Comparison of ENCODE assay signal across 8 cellular contexts in genomic region chr18:10453885-10454772, GRCh38. TPM values are rescaled to one million over a fixed set of nuclear protein-coding genes. Genes with fewer than 3 reads are reported as not detected.
A peak's percentile ranks its signal among the peaks of the same experiment; 100 is the strongest.
DNase-seq lines count a peak whose midpoint lies in the region; ATAC-seq, FAIRE-seq and TF ChIP-seq lines count a peak whose summit lies in the region.

APCDD1 (plus strand) TSS chr18:10454635; CDS start chr18:10454982, 347 bp downstream.

- H3K36me3 Mint-ChIP-seq in activated T-helper 17 cell treated with anti-CD3 and anti-CD28 coated beads, Interleukin-2, amount 50 U/mL, for 72 hours (ENCODE audit: low read depth), result no peaks in the 10 kb centered on the region

- intact Hi-C loops in Right ventricle myocardium inferior (cut with DNase I), result loop anchor here (5.0 to 10.0 kb wide), 2 partner anchors 63 to 179 kb away; no protein-coding TSS in a partner anchor
- intact Hi-C loops in cardiac septum (cut with DNase I), result loop anchor here (2.0 kb wide), 1 partner anchor 65 kb away; no protein-coding TSS in a partner anchor
- intact Hi-C loops in heart right ventricle (cut with DNase I), result loop anchor here in 2 of 10 donors (5.0 to 10.0 kb wide), 3 partner anchors 47 to 439 kb away; no protein-coding TSS in a partner anchor
- intact Hi-C loops in pancreas (cut with DNase I), result no loop called here

- H3K27me3 ChIP-seq in heart right ventricle, result peaks cover 0 to 55% (median 0%) of the 10 kb centered on the region in 7 donors
- no peaks in the 10 kb centered on the region for H3K27me3 ChIP-seq in pancreas

- peak within 1 kb of the TSS; percentile 74 to 87 (median 80) for H3K27ac ChIP-seq in heart right ventricle
- peak within 1 kb of the TSS; percentile 53 to 73 (median 66) for H3K27ac ChIP-seq in pancreas

- H3K4me1 ChIP-seq in heart right ventricle, result peaks cover 0 to 42% (median 21%) of the 10 kb centered on the region in 9 donors
- peaks cover 0 to 6% (median 0%) of the 10 kb centered on the region in 3 donors for H3K4me1 ChIP-seq in pancreas

- H3K36me3 ChIP-seq in heart right ventricle (no peaks in the 10 kb centered on the region), pancreas (no peaks in the 10 kb centered on the region)

- H3K9me3 ChIP-seq in heart right ventricle (no peaks in the 10 kb centered on the region), pancreas (no peaks in the 10 kb centered on the region)

- H3K4me3 Mint-ChIP-seq in activated T-helper 17 cell treated with anti-CD3 and anti-CD28 coated beads, Interleukin-2, amount 50 U/mL, for 72 hours, result peak within 1 kb of the TSS; percentile 28

- H3K9me3 Mint-ChIP-seq in activated T-helper 17 cell treated with anti-CD3 and anti-CD28 coated beads, Interleukin-2, amount 50 U/mL, for 72 hours, result no peaks in the 10 kb centered on the region

- peak within 1 kb of the TSS; percentile 53 to 79 (median 68) for H3K4me3 ChIP-seq in heart right ventricle
- peak within 1 kb of the TSS; percentile 57 to 75 (median 60) for H3K4me3 ChIP-seq in pancreas

- 11 to 24% methylated on average over 51 to 78 of the region's 80 CpGs for WGBS in heart right ventricle, 2 donors
- 21 to 52% methylated on average over 26 to 79 of the region's 80 CpGs for WGBS in pancreas, 2 donors

- peak; percentile 88 for ATAC-seq in Right ventricle myocardium inferior
- ATAC-seq in activated T-helper 17 cell treated with anti-CD3 and anti-CD28 coated beads, Interleukin-2, amount 50 U/mL, for 72 hours (replicated peaks), result no peak
- peak; percentile 78 to 93 (median 86) for ATAC-seq in heart right ventricle
- peak; percentile 78 to 86 (median 84) for ATAC-seq in pancreas
- no peak for ATAC-seq in GM19452 (IDR thresholded peaks at IDR 0.05; ENCODE audit: unreplicated experiment)
- ATAC-seq in HG02678 (IDR thresholded peaks at IDR 0.05; ENCODE audit: unreplicated experiment), result no peak

- H3K27ac Mint-ChIP-seq in activated T-helper 17 cell treated with anti-CD3 and anti-CD28 coated beads, Interleukin-2, amount 50 U/mL, for 72 hours, result no peak within 1 kb of the TSS

- TF ChIP-seq CTCF in heart right ventricle (IDR thresholded peaks at IDR 0.05) (peak in 1 of 9 donors; percentile 14), pancreas (IDR thresholded peaks at IDR 0.05) (no peak)

- peaks cover 70% of the 10 kb centered on the region for H3K27me3 Mint-ChIP-seq in activated T-helper 17 cell treated with anti-CD3 and anti-CD28 coated beads, Interleukin-2, amount 50 U/mL, for 72 hours

- peaks cover 5% of the 10 kb centered on the region for H3K4me1 Mint-ChIP-seq in activated T-helper 17 cell treated with anti-CD3 and anti-CD28 coated beads, Interleukin-2, amount 50 U/mL, for 72 hours

- DNase-seq in Right ventricle myocardium inferior (ENCODE audit: missing footprints), result peak; percentile 82
- DNase-seq in cardiac septum (ENCODE audit: low spot score), result no peak
- peak; percentile 67 to 80 for DNase-seq in heart right ventricle
- DNase-seq in pancreas, result peak; percentile 62 to 85 (median 74)
- DNase-seq in SHP77 treated with DMSO at 0.1 percent for 48 hours (lab: John Stamatoyannopoulos, UW), result no peak

- no peak for FAIRE-seq in pancreas (lab: Jason Lieb, UNC)

RNA-seq across cellular contexts. Expression of gene APCDD1, which starts in this region (rescaled TPM):
- total RNA-seq in Right ventricle myocardium inferior, result 34.5 TPM
- total RNA-seq in cardiac septum, result 9.9 TPM
- not detected for total RNA-seq in activated T-helper 17 cell treated with anti-CD3 and anti-CD28 coated beads, Interleukin-2, amount 50 U/mL, for 72 hours
- 10 to 100 TPM; 10.2 to 36.4 (median 17.6) TPM for total RNA-seq in heart right ventricle
- polyA plus RNA-seq in heart right ventricle, result 10 to 100 TPM; 17.9 to 40.4 TPM
- total RNA-seq in pancreas, result 10 to 100 TPM in 5 of 6 donors, 1 to 10 TPM in 1; 6.0 to 31.1 (median 19.8) TPM
- 10 to 100 TPM in 1 of 2 donors, 1 to 10 TPM in 1; 5.6 to 10.2 TPM for polyA plus RNA-seq in pancreas

Comparison
In these comparisons a context has a peak if more than half of its experiments do, and no peak if none do; other contexts are left out.
1. RNA of gene APCDD1 (total RNA-seq): 34.5 TPM in Right ventricle myocardium inferior (single experiment), 6.0 to 31.1 TPM in pancreas, 10.2 to 36.4 TPM in heart right ventricle and 9.9 TPM in cardiac septum (single experiment); not detected in activated T-helper 17 cell treated with anti-CD3 and anti-CD28 coated beads, Interleukin-2, amount 50 U/mL, for 72 hours; every median in the first group is over 4 times any median in the second.
2. DNase-seq: peak in Right ventricle myocardium inferior (single experiment), heart right ventricle (2 of 2) and pancreas (6 of 6); none in cardiac septum (single experiment) and SHP77 treated with DMSO at 0.1 percent for 48 hours (single experiment).
3. ATAC-seq: peak in Right ventricle myocardium inferior (single experiment), heart right ventricle (8 of 8) and pancreas (4 of 4); none in activated T-helper 17 cell treated with anti-CD3 and anti-CD28 coated beads, Interleukin-2, amount 50 U/mL, for 72 hours (single experiment), GM19452 (single experiment) and HG02678 (single experiment).
4. intact Hi-C loops: an anchor here in Right ventricle myocardium inferior (5.0 to 10.0 kb wide) and cardiac septum (2.0 kb wide); none called in pancreas.